Comparison of ENCODE assay signal across 35 cellular contexts in genomic region chr19:43960411-43960810, GRCh38.
"Had no signal": no experiment of that assay in that cellular context is flagged by ENCODE, and none has a peak within 500 bp of the region (broad histone marks: within the 10 kb centered on the region; RNA-seq: fewer than 3 reads in every experiment).

No MANE protein-coding gene starts in this region.

- H3K27ac Mint-ChIP-seq: activated B cell treated with CpG ODN at 0.5 μM for 24 hours; activated CD4-positive, alpha-beta memory T cell treated with anti-CD3 and anti-CD28 coated beads for 36 hours; activated CD4-positive, alpha-beta T cell treated with anti-CD3 and anti-CD28 coated beads, Interleukin-2, amount 10 ng/mL, durations not matched to agents 24 days and 14 days; activated CD8-positive, alpha-beta T cell treated with anti-CD3 and anti-CD28 coated beads for 36 hours; activated naive CD4-positive, alpha-beta T cell treated with anti-CD3 and anti-CD28 coated beads for 36 hours; activated naive CD4-positive, alpha-beta T cell treated with anti-CD3 and anti-CD28 coated beads, Interleukin-2, amount 50 U/mL, for 72 hours; activated naive CD8-positive, alpha-beta T cell treated with anti-CD3 and anti-CD28 coated beads for 36 hours; activated T-cell treated with anti-CD3 and anti-CD28 coated beads, Interleukin-2, amount 50 U/mL, for 72 hours; activated T-helper 1 cell treated with anti-CD3 and anti-CD28 coated beads, Interleukin-12 subunit alpha, Interleukin-12 subunit beta, Interleukin-2, Interleukin-4 antibody, amounts not matched to agents 30 ng/mL and 10 ng/mL and 1 ng/mL, durations not matched to agents 14 hours and 24 hours and 36 hours; activated T-helper 17 cell treated with anti-CD3 and anti-CD28 coated beads, Interleukin-2, amount 50 U/mL, for 72 hours; T-helper 1 cell treated with Interleukin-12 subunit alpha and Interleukin-12 subunit beta and Interleukin-4 antibody, amounts not matched to agents 30 μg/mL and 1 μg/mL, for 36 hours; T-helper 2 cell treated with Interferon-gamma antibody and Interleukin-4, amounts not matched to agents 5 μg/mL and 100 μg/mL, for 36 hours had no signal

- H3K27me3 Mint-ChIP-seq: activated B cell treated with CpG ODN at 0.5 μM for 24 hours; activated CD4-positive, alpha-beta memory T cell treated with anti-CD3 and anti-CD28 coated beads for 36 hours; activated CD4-positive, alpha-beta T cell treated with anti-CD3 and anti-CD28 coated beads, Interleukin-2, amount 10 ng/mL, durations not matched to agents 24 days and 14 days; activated CD8-positive, alpha-beta T cell treated with anti-CD3 and anti-CD28 coated beads for 36 hours; activated naive CD8-positive, alpha-beta T cell treated with anti-CD3 and anti-CD28 coated beads for 36 hours; activated T-helper 17 cell treated with anti-CD3 and anti-CD28 coated beads, Interleukin-2, amount 50 U/mL, for 72 hours had no signal

- H3K27me3 ChIP-seq: adrenal gland, body of pancreas, brain microvascular endothelial cell, breast epithelium had no signal

- DNase-seq: activated B cell treated with CpG ODN at 0.5 μM for 24 hours; activated CD4-positive, alpha-beta memory T cell treated with anti-CD3 and anti-CD28 coated beads for 36 hours; activated CD4-positive, alpha-beta T cell treated with anti-CD3 and anti-CD28 coated beads for 4 hours; activated CD4-positive, alpha-beta T cell treated with anti-CD3 and anti-CD28 coated beads, Interleukin-2, amount 10 ng/mL, durations not matched to agents 24 days and 14 days; activated CD4-positive, alpha-beta T cell treated with anti-CD3 and anti-CD28 coated beads, Interleukin-2, amount 50 U/mL, for 1 hour; activated CD4-positive, alpha-beta T cell treated with anti-CD3 and anti-CD28 coated beads, Interleukin-2, amount 50 U/mL, for 4 hours; activated CD4-positive, CD25-positive, alpha-beta regulatory T cell treated with anti-CD3 and anti-CD28 coated beads, Interleukin-2, amount 50 U/mL, for 72 hours; activated CD8-positive, alpha-beta memory T cell treated with anti-CD3 and anti-CD28 coated beads, Interleukin-2, amount 50 U/mL, for 4 hours; activated CD8-positive, alpha-beta T cell treated with anti-CD3 and anti-CD28 coated beads for 36 hours; activated effector memory CD4-positive, alpha-beta T cell treated with anti-CD3 and anti-CD28 coated beads, Interleukin-2, amount 50 U/mL, for 16 hours; activated gamma-delta T cell treated with Interleukin-2 at 50 U/mL for 16 hours; activated naive CD4-positive, alpha-beta T cell; activated naive CD4-positive, alpha-beta T cell treated with anti-CD3 and anti-CD28 coated beads for 36 hours; activated naive CD4-positive, alpha-beta T cell treated with anti-CD3 and anti-CD28 coated beads, Interleukin-2, amount 50 U/mL, for 16 hours; activated naive CD8-positive, alpha-beta T cell treated with anti-CD3 and anti-CD28 coated beads for 36 hours; activated T-cell treated with anti-CD3 and anti-CD28 coated beads for 4 hours; activated T-cell treated with anti-CD3 and anti-CD28 coated beads, Interleukin-2, amount 50 U/mL, for 1 hour; activated T-cell treated with anti-CD3 and anti-CD28 coated beads, Interleukin-2, amount 50 U/mL, for 4 hours; activated T-cell treated with anti-CD3 and anti-CD28 coated beads, Interleukin-2, amount 50 U/mL, for 72 hours; adrenal gland; amniotic stem cell; aorta; body of pancreas; brain microvascular endothelial cell; central memory CD4-positive, alpha-beta T cell; T-helper 1 cell; T-helper 2 cell; T-helper 9 cell had no signal

- H3K4me3 ChIP-seq: adrenal gland, body of pancreas, breast epithelium had no signal

- H3K4me1 Mint-ChIP-seq: activated B cell treated with CpG ODN at 0.5 μM for 24 hours; activated CD4-positive, alpha-beta T cell treated with anti-CD3 and anti-CD28 coated beads, Interleukin-2, amount 10 ng/mL, durations not matched to agents 24 days and 14 days; activated naive CD8-positive, alpha-beta T cell treated with anti-CD3 and anti-CD28 coated beads for 36 hours; activated T-helper 17 cell treated with anti-CD3 and anti-CD28 coated beads, Interleukin-2, amount 50 U/mL, for 72 hours had no signal

- H3K4me3 Mint-ChIP-seq: activated B cell treated with CpG ODN at 0.5 μM for 24 hours; activated CD4-positive, alpha-beta memory T cell treated with anti-CD3 and anti-CD28 coated beads for 36 hours; activated CD4-positive, alpha-beta T cell treated with anti-CD3 and anti-CD28 coated beads, Interleukin-2, amount 10 ng/mL, durations not matched to agents 24 days and 14 days; activated CD8-positive, alpha-beta T cell treated with anti-CD3 and anti-CD28 coated beads for 36 hours; activated naive CD4-positive, alpha-beta T cell treated with anti-CD3 and anti-CD28 coated beads for 36 hours; activated naive CD8-positive, alpha-beta T cell treated with anti-CD3 and anti-CD28 coated beads for 36 hours; activated T-cell treated with anti-CD3 and anti-CD28 coated beads, Interleukin-2, amount 50 U/mL, for 4 hours; activated T-cell treated with anti-CD3 and anti-CD28 coated beads, Interleukin-2, amount 50 U/mL, for 72 hours; activated T-helper 1 cell treated with anti-CD3 and anti-CD28 coated beads, Interleukin-12 subunit alpha, Interleukin-12 subunit beta, Interleukin-2, Interleukin-4 antibody, amounts not matched to agents 30 ng/mL and 10 ng/mL and 1 ng/mL, durations not matched to agents 14 hours and 24 hours and 36 hours; activated T-helper 17 cell treated with anti-CD3 and anti-CD28 coated beads, Interleukin-2, amount 50 U/mL, for 72 hours; T-helper 1 cell treated with Interleukin-12 subunit alpha and Interleukin-12 subunit beta and Interleukin-4 antibody, amounts not matched to agents 30 μg/mL and 1 μg/mL, for 36 hours; T-helper 2 cell treated with Interferon-gamma antibody and Interleukin-4, amounts not matched to agents 5 μg/mL and 100 μg/mL, for 36 hours had no signal

- H3K27ac ChIP-seq: adrenal gland, body of pancreas, brain microvascular endothelial cell, breast epithelium, VCaP had no signal

- H3K4me1 ChIP-seq: adrenal gland, body of pancreas, breast epithelium had no signal

- ATAC-seq: activated CD8-positive, alpha-beta T cell treated with anti-CD3 and anti-CD28 coated beads for 36 hours; activated naive CD4-positive, alpha-beta T cell treated with anti-CD3 and anti-CD28 coated beads, Interleukin-2, amount 50 U/mL, for 72 hours; activated T-cell treated with anti-CD3 and anti-CD28 coated beads, Interleukin-2, amount 50 U/mL, for 4 hours; activated T-cell treated with anti-CD3 and anti-CD28 coated beads, Interleukin-2, amount 50 U/mL, for 72 hours; activated T-helper 17 cell treated with anti-CD3 and anti-CD28 coated beads, Interleukin-2, amount 50 U/mL, for 72 hours; body of pancreas had no signal
